Comparison of ENCODE assay signal across 40 cellular contexts in the genomic region with DNA sequence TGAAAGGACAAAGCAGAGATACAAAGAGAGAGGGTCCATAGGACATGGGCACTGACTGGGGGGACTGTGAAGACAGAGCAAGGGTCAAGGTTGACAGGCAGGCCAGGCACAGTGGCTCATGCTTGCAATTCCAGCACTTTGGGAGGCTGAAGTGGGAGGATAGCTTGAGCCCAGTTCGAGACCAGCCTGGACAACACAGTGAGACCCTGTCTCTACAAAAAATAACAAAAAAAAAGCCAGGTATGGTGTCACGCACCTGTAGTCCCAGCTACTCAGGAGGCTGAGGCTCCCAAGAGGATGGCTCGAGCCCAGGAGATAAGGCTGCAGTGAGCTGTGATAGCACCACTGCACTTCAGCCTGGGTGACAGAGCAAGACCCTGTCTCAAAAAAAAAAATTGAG. TPM values are rescaled to one million over a fixed set of nuclear protein-coding genes. Genes with fewer than 3 reads are reported as not detected.
"Had no signal": no experiment of that assay in that cellular context is flagged by ENCODE, and none has a peak within 500 bp of the region (broad histone marks: within the 10 kb centered on the region; RNA-seq: fewer than 3 reads in every experiment).

No MANE protein-coding gene starts in this region.

- H3K27me3 Mint-ChIP-seq: activated CD4-positive, alpha-beta memory T cell treated with anti-CD3 and anti-CD28 coated beads, Interleukin-2, amount 10 ng/mL, durations not matched to agents 7 days and 5 days; activated CD8-positive, alpha-beta memory T cell treated with anti-CD3 and anti-CD28 coated beads, Interleukin-2, amount 10 ng/mL, durations not matched to agents 7 days and 5 days; activated naive CD8-positive, alpha-beta T cell treated with anti-CD3 and anti-CD28 coated beads for 36 hours; activated T-helper 17 cell treated with anti-CD3 and anti-CD28 coated beads, Interleukin-2, amount 50 U/mL, for 72 hours had no signal

- ATAC-seq: activated CD8-positive, alpha-beta memory T cell treated with anti-CD3 and anti-CD28 coated beads, Interleukin-2, amount 10 ng/mL, durations not matched to agents 7 days and 5 days; activated T-helper 17 cell treated with anti-CD3 and anti-CD28 coated beads, Interleukin-2, amount 50 U/mL, for 72 hours; PC-3; SK-N-SH treated with all-trans-retinoic acid at 6 μM for 48 hours had no signal

- H3K36me3 ChIP-seq: brain microvascular endothelial cell had no signal

- H3K27ac ChIP-seq: brain microvascular endothelial cell, Peyer's patch, VCaP had no signal

- H3K4me3 ChIP-seq: Peyer's patch had no signal

- H3K4me3 Mint-ChIP-seq: activated CD4-positive, alpha-beta memory T cell treated with anti-CD3 and anti-CD28 coated beads, Interleukin-2, amount 10 ng/mL, durations not matched to agents 7 days and 5 days; activated CD8-positive, alpha-beta memory T cell treated with anti-CD3 and anti-CD28 coated beads, Interleukin-2, amount 10 ng/mL, durations not matched to agents 7 days and 5 days; activated naive CD8-positive, alpha-beta T cell treated with anti-CD3 and anti-CD28 coated beads for 36 hours; activated T-helper 17 cell treated with anti-CD3 and anti-CD28 coated beads, Interleukin-2, amount 50 U/mL, for 72 hours had no signal

- H3K27ac Mint-ChIP-seq: activated CD4-positive, alpha-beta memory T cell treated with anti-CD3 and anti-CD28 coated beads, Interleukin-2, amount 10 ng/mL, durations not matched to agents 7 days and 5 days; activated CD8-positive, alpha-beta memory T cell treated with anti-CD3 and anti-CD28 coated beads, Interleukin-2, amount 10 ng/mL, durations not matched to agents 7 days and 5 days; activated naive CD8-positive, alpha-beta T cell treated with anti-CD3 and anti-CD28 coated beads for 36 hours; activated T-helper 17 cell treated with anti-CD3 and anti-CD28 coated beads, Interleukin-2, amount 50 U/mL, for 72 hours had no signal

- H3K9me3 ChIP-seq: Peyer's patch had no signal

- H3K27me3 ChIP-seq: brain microvascular endothelial cell, Peyer's patch had no signal

- DNase-seq: activated CD4-positive, alpha-beta memory T cell treated with anti-CD3 and anti-CD28 coated beads, Interleukin-2, amount 10 ng/mL, durations not matched to agents 7 days and 5 days; activated CD4-positive, alpha-beta T cell treated with anti-CD3 and anti-CD28 coated beads for 1 hour; activated CD4-positive, alpha-beta T cell treated with anti-CD3 and anti-CD28 coated beads for 48 hours; activated CD4-positive, CD25-positive, alpha-beta regulatory T cell; activated CD8-positive, alpha-beta memory T cell treated with anti-CD3 and anti-CD28 coated beads for 24 hours; activated CD8-positive, alpha-beta memory T cell treated with anti-CD3 and anti-CD28 coated beads, Interleukin-2, amount 10 ng/mL, durations not matched to agents 7 days and 5 days; activated CD8-positive, alpha-beta memory T cell treated with anti-CD3 and anti-CD28 coated beads, Interleukin-2, amount 50 U/mL, for 48 hours; activated effector memory CD4-positive, alpha-beta T cell treated with anti-CD3 and anti-CD28 coated beads, Interleukin-2, amount 50 U/mL, for 16 hours; activated naive CD4-positive, alpha-beta T cell; activated naive CD4-positive, alpha-beta T cell treated with anti-CD3 and anti-CD28 coated beads, Interleukin-2, amount 50 U/mL, for 16 hours; activated naive CD8-positive, alpha-beta T cell treated with anti-CD3 and anti-CD28 coated beads for 36 hours; activated T-cell treated with anti-CD3 and anti-CD28 coated beads, Interleukin-2, amount 50 U/mL, for 48 hours; amniotic stem cell; aorta; brain microvascular endothelial cell; central memory CD4-positive, alpha-beta T cell; Karpas-422; KBM-7; NCI-H1105; NCI-H1436 treated with DMSO at 0.1 percent for 48 hours; NCI-H187; NCI-H2029 treated with DMSO at 0.1 percent for 48 hours; NCI-H2107; NCI-H2171; NCI-H510A; NCI-H526; NCI-H748 treated with DMSO at 0.1 percent for 48 hours; NK-92 treated with Interleukin-12 subunit alpha and Interleukin-12 subunit beta, amount 100 ng/mL, for 24 hours; PC-3; RPMI8226; SIG-M5; SW 1271 had no signal

RNA-seq across cellular contexts. Expression of gene CELA2B, which starts 43.7 kb away (rescaled TPM):
- total RNA-seq: activated CD4-positive, alpha-beta memory T cell treated with anti-CD3 and anti-CD28 coated beads, Interleukin-2, amount 10 ng/mL, durations not matched to agents 7 days and 5 days; activated CD8-positive, alpha-beta memory T cell treated with anti-CD3 and anti-CD28 coated beads, Interleukin-2, amount 10 ng/mL, durations not matched to agents 7 days and 5 days; activated naive CD8-positive, alpha-beta T cell treated with anti-CD3 and anti-CD28 coated beads for 36 hours; activated T-helper 17 cell treated with anti-CD3 and anti-CD28 coated beads, Interleukin-2, amount 50 U/mL, for 72 hours; cerebellum; MCF 10A; PC-3; Peyer's patch; SK-MEL-5; T-helper 1 cell treated with Interleukin-12 subunit alpha and Interleukin-12 subunit beta and Interleukin-4 antibody, amounts not matched to agents 30 ng/mL and 1 ng/mL, for 36 hours had no signal
